Comparison of ENCODE assay signal across 23 cellular contexts in genomic region chr11:47335733-47336132, GRCh38. TPM values are rescaled to one million over a fixed set of nuclear protein-coding genes. Genes with fewer than 3 reads are reported as not detected.
"Had no signal": no experiment of that assay in that cellular context is flagged by ENCODE, and none has a peak within 500 bp of the region (broad histone marks: within the 10 kb centered on the region; RNA-seq: fewer than 3 reads in every experiment).

No MANE protein-coding gene starts in this region.

- H3K27ac Mint-ChIP-seq: activated CD8-positive, alpha-beta T cell treated with anti-CD3 and anti-CD28 coated beads, Interleukin-2, amount 10 ng/mL, durations not matched to agents 7 days and 5 days; activated naive CD8-positive, alpha-beta T cell treated with anti-CD3 and anti-CD28 coated beads, Interleukin-2, amount 10 ng/mL, durations not matched to agents 7 days and 5 days; T-helper 1 cell treated with Interleukin-12 subunit alpha and Interleukin-12 subunit beta and Interleukin-4 antibody, amounts not matched to agents 30 μg/mL and 1 μg/mL, for 36 hours had no signal

- H3K36me3 ChIP-seq: adrenal gland, Peyer's patch had no signal

- H3K27ac ChIP-seq: adrenal gland, Peyer's patch, RWPE1 had no signal

- ATAC-seq: activated CD8-positive, alpha-beta T cell treated with anti-CD3 and anti-CD28 coated beads, Interleukin-2, amount 10 ng/mL, durations not matched to agents 7 days and 5 days had no signal

- H3K4me1 ChIP-seq: adrenal gland, Peyer's patch had no signal

- H3K4me3 ChIP-seq: adrenal gland, Peyer's patch had no signal

- H3K9me3 ChIP-seq: adrenal gland, Peyer's patch had no signal

- DNase-seq: activated CD4-positive, alpha-beta T cell treated with anti-CD3 and anti-CD28 coated beads for 48 hours; activated CD4-positive, alpha-beta T cell treated with anti-CD3 and anti-CD28 coated beads, Interleukin-2, amount 50 U/mL, for 4 hours; activated CD4-positive, CD25-positive, alpha-beta regulatory T cell treated with anti-CD3 and anti-CD28 coated beads, Interleukin-2, amount 50 U/mL, for 72 hours; activated CD8-positive, alpha-beta memory T cell treated with anti-CD3 and anti-CD28 coated beads, Interleukin-2, amount 50 U/mL, for 48 hours; activated CD8-positive, alpha-beta T cell treated with anti-CD3 and anti-CD28 coated beads, Interleukin-2, amount 10 ng/mL, durations not matched to agents 7 days and 5 days; activated naive CD4-positive, alpha-beta T cell treated with anti-CD3 and anti-CD28 coated beads, Interleukin-2, amount 50 U/mL, for 16 hours; activated naive CD8-positive, alpha-beta T cell treated with anti-CD3 and anti-CD28 coated beads, Interleukin-2, amount 10 ng/mL, durations not matched to agents 7 days and 5 days; activated T-cell treated with anti-CD3 and anti-CD28 coated beads, Interleukin-2, amount 50 U/mL, for 1 hour; adrenal gland; anterior cingulate cortex; Kasumi-1; KBM-7; NCI-H1105 treated with DMSO at 0.1 percent for 48 hours; NCI-H1436 treated with DMSO at 0.1 percent for 48 hours; NCI-H187; NCI-H2081; NCI-H446; NCI-H524; Peyer's patch; SHP77 treated with DMSO at 0.1 percent for 48 hours had no signal

- H3K36me3 Mint-ChIP-seq: activated naive CD8-positive, alpha-beta T cell treated with anti-CD3 and anti-CD28 coated beads, Interleukin-2, amount 10 ng/mL, durations not matched to agents 7 days and 5 days had no signal

- H3K4me3 Mint-ChIP-seq: activated CD8-positive, alpha-beta T cell treated with anti-CD3 and anti-CD28 coated beads, Interleukin-2, amount 10 ng/mL, durations not matched to agents 7 days and 5 days; activated naive CD8-positive, alpha-beta T cell treated with anti-CD3 and anti-CD28 coated beads, Interleukin-2, amount 10 ng/mL, durations not matched to agents 7 days and 5 days; T-helper 1 cell treated with Interleukin-12 subunit alpha and Interleukin-12 subunit beta and Interleukin-4 antibody, amounts not matched to agents 30 μg/mL and 1 μg/mL, for 36 hours had no signal

- H3K9me3 Mint-ChIP-seq: activated naive CD8-positive, alpha-beta T cell treated with anti-CD3 and anti-CD28 coated beads, Interleukin-2, amount 10 ng/mL, durations not matched to agents 7 days and 5 days; T-helper 1 cell treated with Interleukin-12 subunit alpha and Interleukin-12 subunit beta and Interleukin-4 antibody, amounts not matched to agents 30 μg/mL and 1 μg/mL, for 36 hours had no signal

- H3K27me3 ChIP-seq: adrenal gland, Peyer's patch had no signal

RNA-seq across cellular contexts. Expression of gene MYBPC3, which starts 16.8 kb away (rescaled TPM):
- total RNA-seq: activated CD8-positive, alpha-beta T cell treated with anti-CD3 and anti-CD28 coated beads, Interleukin-2, amount 10 ng/mL, durations not matched to agents 7 days and 5 days; Peyer's patch; SK-MEL-5 had no signal

RNA-seq across cellular contexts. Expression of gene SPI1, which starts 42.6 kb away (rescaled TPM):
- total RNA-seq: activated CD8-positive, alpha-beta T cell treated with anti-CD3 and anti-CD28 coated beads, Interleukin-2, amount 10 ng/mL, durations not matched to agents 7 days and 5 days; SK-MEL-5 had no signal
